ENCODE assay signal across 10 cellular contexts in the genomic region with DNA sequence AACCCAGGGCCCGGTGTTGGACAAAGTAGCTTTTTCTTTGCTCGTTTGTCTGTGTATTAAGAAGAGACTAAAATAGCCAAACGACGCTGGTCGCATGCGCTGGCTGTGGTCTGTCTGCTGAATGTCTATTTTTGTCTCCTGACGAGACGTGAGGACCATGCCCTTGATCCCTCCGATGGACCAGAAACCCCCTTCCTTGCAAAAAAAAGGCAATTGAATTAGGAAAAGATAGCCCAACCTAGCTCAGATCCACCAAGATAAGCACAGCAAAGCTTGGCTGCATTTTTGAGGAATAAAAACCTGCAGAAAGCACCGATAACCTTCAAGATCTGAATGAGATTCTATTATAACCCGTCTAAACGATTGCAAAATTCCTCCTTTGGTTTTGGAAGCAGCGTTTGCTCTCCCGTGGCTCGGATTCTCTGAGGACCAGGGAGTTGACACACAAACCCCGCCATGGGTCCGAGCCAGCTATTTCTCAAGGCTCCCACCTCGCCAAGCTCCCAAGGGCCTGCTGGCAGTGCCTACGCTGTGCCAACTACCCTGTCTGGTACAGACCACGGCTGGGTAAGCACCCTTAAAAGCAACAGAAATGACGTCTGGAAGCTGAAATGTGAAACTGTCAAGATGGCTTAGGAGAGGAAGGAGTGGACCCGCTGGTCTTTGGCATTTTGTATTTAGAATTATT. TPM values are rescaled to one million over a fixed set of nuclear protein-coding genes. Genes with fewer than 3 reads are reported as not detected.
DNase-seq lines count a peak whose midpoint lies in the region; ATAC-seq and TF ChIP-seq lines count a peak whose summit lies in the region.
"Had no signal": no experiment of that assay in that cellular context is flagged by ENCODE, and none has a peak within 500 bp of the region (broad histone marks: within the 10 kb centered on the region; RNA-seq: fewer than 3 reads in every experiment).

No MANE protein-coding gene starts in this region.

- WGBS in sigmoid colon, 2 donors = 67 to 81% methylated on average over 22 of the region's 22 CpGs

- TF ChIP-seq CTCF in cardiac muscle cell (IDR thresholded peaks at IDR 0.05; ENCODE audit: low read depth, low read length) (no peak), sigmoid colon (IDR thresholded peaks at IDR 0.05) (no peak)

- H3K36me3 ChIP-seq in SJCRH30 = no peaks in the 10 kb centered on the region
- H3K36me3 ChIP-seq in cardiac muscle cell = no peaks in the 10 kb centered on the region
- peaks cover 0 to 6% (median 0%) of the 10 kb centered on the region in 4 donors for H3K36me3 ChIP-seq in sigmoid colon

- H3K4me1 ChIP-seq in SJCRH30 (peaks cover 55% of the 10 kb centered on the region), cardiac muscle cell (ENCODE audit: low read depth) (peaks cover 47% of the 10 kb centered on the region), sigmoid colon (peaks cover 0 to 43% (median 38%) of the 10 kb centered on the region in 4 donors)

- no peak overlapping the region for H3K27ac ChIP-seq in SJCRH30
- peak overlapping the region; percentile 97 for H3K27ac ChIP-seq in cardiac muscle cell
- H3K27ac ChIP-seq in sigmoid colon = peak overlapping the region in 2 of 4 donors; percentile 60 to 65

- H3K27me3 ChIP-seq in SJCRH30 (no peaks in the 10 kb centered on the region), cardiac muscle cell (no peaks in the 10 kb centered on the region), sigmoid colon (no peaks in the 10 kb centered on the region)

- H3K27me3 Mint-ChIP-seq in activated naive CD8-positive, alpha-beta T cell treated with anti-CD3 and anti-CD28 coated beads, Interleukin-2, amount 50 U/mL, for 24 hours = no peaks in the 10 kb centered on the region

- H3K9me3 Mint-ChIP-seq in activated naive CD8-positive, alpha-beta T cell treated with anti-CD3 and anti-CD28 coated beads, Interleukin-2, amount 50 U/mL, for 24 hours = no peaks in the 10 kb centered on the region

- H3K4me3 ChIP-seq in SJCRH30 (peak overlapping the region; percentile 13), cardiac muscle cell (no peak overlapping the region), sigmoid colon (peak overlapping the region in 1 of 4 donors; percentile 9)

- H3K4me1 Mint-ChIP-seq in activated naive CD8-positive, alpha-beta T cell treated with anti-CD3 and anti-CD28 coated beads, Interleukin-2, amount 50 U/mL, for 24 hours = peaks cover 1% of the 10 kb centered on the region

- DNase-seq in GM03348 (ENCODE audit: low spot score) (peak; percentile 83), SJCRH30 (peak in 1 of 2 experiments; percentile 35), cardiac muscle cell (ENCODE audit: low read depth in 1 of 2, low spot score in 1 of 2) (peak; percentile 48 to 60), sigmoid colon (peak; percentile 93), NCI-H2227 treated with DMSO at 0.1 percent for 48 hours (lab: John Stamatoyannopoulos, UW) (no peak), dermis blood vessel endothelial cell (no peak)
- no peak for DNase-seq in activated naive CD8-positive, alpha-beta T cell treated with anti-CD3 and anti-CD28 coated beads, Interleukin-2, amount 50 U/mL, for 24 hours
- DNase-seq: activated CD8-positive, alpha-beta memory T cell treated with anti-CD3 and anti-CD28 coated beads, Interleukin-2, amount 50 U/mL, for 48 hours; NCI-H748 treated with DMSO at 0.1 percent for 48 hours had no signal

- intact Hi-C loops in sigmoid colon (cut with DNase I) = no loop called here

- H3K27ac Mint-ChIP-seq in activated naive CD8-positive, alpha-beta T cell treated with anti-CD3 and anti-CD28 coated beads, Interleukin-2, amount 50 U/mL, for 24 hours = no peak overlapping the region

- no peak for TF ChIP-seq POLR2A in sigmoid colon (IDR thresholded peaks at IDR 0.05)

- H3K9me3 ChIP-seq in SJCRH30 (replicated peaks) = no peaks in the 10 kb centered on the region
- H3K9me3 ChIP-seq in cardiac muscle cell (ENCODE audit: low read depth) = no peaks in the 10 kb centered on the region
- H3K9me3 ChIP-seq in sigmoid colon = no peaks in the 10 kb centered on the region

- no peak for ATAC-seq in activated naive CD8-positive, alpha-beta T cell treated with anti-CD3 and anti-CD28 coated beads, Interleukin-2, amount 50 U/mL, for 24 hours
- ATAC-seq in GM19023 (IDR thresholded peaks at IDR 0.05; ENCODE audit: unreplicated experiment) = no peak

- no peaks in the 10 kb centered on the region for H3K36me3 Mint-ChIP-seq in activated naive CD8-positive, alpha-beta T cell treated with anti-CD3 and anti-CD28 coated beads, Interleukin-2, amount 50 U/mL, for 24 hours (ENCODE audit: low read depth)

- H3K4me3 Mint-ChIP-seq in activated naive CD8-positive, alpha-beta T cell treated with anti-CD3 and anti-CD28 coated beads, Interleukin-2, amount 50 U/mL, for 24 hours = no peak overlapping the region

- peak in 1 of 4 donors; percentile 15 for TF ChIP-seq EP300 in sigmoid colon (IDR thresholded peaks at IDR 0.05)

RNA-seq across cellular contexts. Expression of gene TTYH3, which starts 17.7 kb away (rescaled TPM):
- total RNA-seq in SJCRH30 (2014; rRNA removed; shearing (Covaris generic)) = 54.9 and 58.8 TPM in 2 replicates
- total RNA-seq in cardiac muscle cell (61.0 and 64.6 TPM in 2 replicates), sigmoid colon (10 to 100 TPM; 10.2 to 19.4 (median 13.0) TPM), dermis blood vessel endothelial cell (72.8 and 159 TPM in 2 replicates)
- polyA plus RNA-seq in cardiac muscle cell (71.4 and 86.6 TPM in 2 replicates), sigmoid colon (10 to 100 TPM in 2 of 3 donors, 1 to 10 TPM in 1; 5.4 to 41.7 (median 21.3) TPM)

RNA-seq across cellular contexts. Expression of gene IQCE, which starts 55.3 kb away (rescaled TPM):
- total RNA-seq in SJCRH30 (2014; rRNA removed; shearing (Covaris generic)) = 5.0 and 5.1 TPM in 2 replicates
- total RNA-seq in cardiac muscle cell (23.4 and 41.4 TPM in 2 replicates), sigmoid colon (10 to 100 TPM in 2 of 4 donors, 1 to 10 TPM in 2; 6.4 to 22.4 (median 11.8) TPM), dermis blood vessel endothelial cell (6.0 and 10.4 TPM in 2 replicates)
- polyA plus RNA-seq in cardiac muscle cell (13.8 and 18.0 TPM in 2 replicates), sigmoid colon (10 to 100 TPM in 1 of 3 donors, 1 to 10 TPM in 2; 8.1 to 19.6 (median 9.6) TPM)

RNA-seq across cellular contexts. Expression of gene BRAT1, which starts 58.7 kb away (rescaled TPM):
- total RNA-seq in SJCRH30 (2014; rRNA removed; shearing (Covaris generic)) = 38.5 and 41.5 TPM in 2 replicates
- total RNA-seq in cardiac muscle cell (79.9 and 109 TPM in 2 replicates), sigmoid colon (10 to 100 TPM; 17.8 to 24.6 (median 22.1) TPM), dermis blood vessel endothelial cell (31.7 and 38.0 TPM in 2 replicates)
- polyA plus RNA-seq in cardiac muscle cell (80.5 and 106 TPM in 2 replicates), sigmoid colon (10 to 100 TPM in 2 of 3 donors, 1 to 10 TPM in 1; 9.6 to 25.9 (median 11.3) TPM)

Comparison
In these comparisons a context has a peak if more than half of its experiments do, and no peak if none do; other contexts are left out.
1. DNase-seq: peak in GM03348 (single experiment), cardiac muscle cell (2 of 2) and sigmoid colon (single experiment); none in NCI-H2227 treated with DMSO at 0.1 percent for 48 hours (single experiment), activated naive CD8-positive, alpha-beta T cell treated with anti-CD3 and anti-CD28 coated beads, Interleukin-2, amount 50 U/mL, for 24 hours (single experiment) and dermis blood vessel endothelial cell (single experiment).